1 cellular context compared by ENCODE assay signal in genomic region chr20:63214514-63214913, GRCh38.
TF ChIP-seq lines count a peak whose summit lies in the region.

No MANE protein-coding gene starts in this region.

TF ChIP-seq in K562, 482 proteins besides CTCF, POLR2A, EP300 and RAD21 (continued from another document):
- TF ChIP-seq ZBTB9 (CRISPR knock-in tag; IDR thresholded peaks at IDR 0.05) (no peak), FOXP4 (CRISPR knock-in tag; IDR thresholded peaks at IDR 0.05; ENCODE audit: borderline replicate concordance) (no peak), ETV5 (CRISPR knock-in tag; IDR thresholded peaks at IDR 0.05; ENCODE audit: low read depth) (no peak), HDAC8 (tag; IDR thresholded peaks at IDR 0.05) (no peak), ZNF143 (CRISPR knock-in tag; IDR thresholded peaks at IDR 0.05) (no peak), MTA3 (IDR thresholded peaks at IDR 0.05; ENCODE audit: borderline replicate concordance) (no peak), NFE2L1 (tag; IDR thresholded peaks at IDR 0.05; ENCODE audit: borderline replicate concordance, low read depth) (no peak), THAP12 (CRISPR knock-in tag; IDR thresholded peaks at IDR 0.05) (no peak), JUND (IDR thresholded peaks at IDR 0.05; ENCODE audit: borderline replicate concordance, low read depth, low read length) (no peak), JUND (tag; IDR thresholded peaks at IDR 0.05; ENCODE audit: borderline replicate concordance, low read depth, low read length) (no peak), SAFB (IDR thresholded peaks at IDR 0.05; ENCODE audit: borderline replicate concordance, low read depth, low read length) (no peak), CXXC5 (CRISPR knock-in tag; IDR thresholded peaks at IDR 0.05) (no peak), ZC3H8 (IDR thresholded peaks at IDR 0.05) (no peak), STAT6 (CRISPR knock-in tag; IDR thresholded peaks at IDR 0.05) (no peak), ARID3B (CRISPR knock-in tag; IDR thresholded peaks at IDR 0.05; ENCODE audit: borderline replicate concordance) (no peak), ELF4 (CRISPR knock-in tag; IDR thresholded peaks at IDR 0.05) (no peak), ZBTB7A (IDR thresholded peaks at IDR 0.05; ENCODE audit: borderline replicate concordance, control insufficient read depth, low read depth, low read length) (no peak), CBFA2T2 (conservative IDR thresholded peaks at IDR 0.05) (0 out of 2 replicates have a peak, but pooled peaks have one; percentile 16), ATF3 (IDR thresholded peaks at IDR 0.05) (no peak), ATF3 (CRISPR knock-in tag; conservative IDR thresholded peaks at IDR 0.05) (no peak), PPARD (CRISPR knock-in tag; IDR thresholded peaks at IDR 0.05) (no peak), ETS1 (conservative IDR thresholded peaks at IDR 0.05; ENCODE audit: control insufficient read depth, low read depth, low read length) (no peak)
